Comparison of ENCODE assay signal across 14 cellular contexts in genomic region chr11:61364012-61364396, GRCh38. TPM values are rescaled to one million over a fixed set of nuclear protein-coding genes. Genes with fewer than 3 reads are reported as not detected.
A peak's percentile ranks its signal among the peaks of the same experiment; 100 is the strongest.
DNase-seq lines count a peak whose midpoint lies in the region; ATAC-seq and TF ChIP-seq lines count a peak whose summit lies in the region.
"Had no signal": no experiment of that assay in that cellular context is flagged by ENCODE, and none has a peak within 500 bp of the region (broad histone marks: within the 10 kb centered on the region; RNA-seq: fewer than 3 reads in every experiment).

No MANE protein-coding gene starts in this region.

- H3K9me2 ChIP-seq in MM.1S (replicated peaks; ENCODE audit: insufficient read depth, low read length) = no peaks in the 10 kb centered on the region

- no peaks in the 10 kb centered on the region for H4K20me1 ChIP-seq in H9 (ENCODE audit: control insufficient read depth, insufficient read depth, insufficient read length)
- no peaks in the 10 kb centered on the region for H4K20me1 ChIP-seq in MM.1S (ENCODE audit: insufficient read depth, low read length)

- no peaks in the 10 kb centered on the region for H3K27me3 Mint-ChIP-seq in CD4-positive, alpha-beta memory T cell
- H3K27me3 Mint-ChIP-seq in H9 (ENCODE audit: low read depth) (no peaks in the 10 kb centered on the region), naive B cell (no peaks in the 10 kb centered on the region)
- no peaks in the 10 kb centered on the region for H3K27me3 Mint-ChIP-seq in activated T-helper 1 cell treated with anti-CD3 and anti-CD28 coated beads, Interleukin-12 subunit alpha, Interleukin-12 subunit beta, Interleukin-2, Interleukin-4 antibody, amounts not matched to agents 30 ng/mL and 10 ng/mL and 1 ng/mL, durations not matched to agents 14 hours and 24 hours and 36 hours (ENCODE audit: insufficient read depth)

- H2AFZ ChIP-seq in H9 (ENCODE audit: low read length) = no peak overlapping the region
- H2AFZ ChIP-seq in MM.1S (ENCODE audit: low read length) = no peak overlapping the region

- ATAC-seq in naive B cell (ENCODE audit: low read depth in 2 of 2) (no peak), HG03520 (IDR thresholded peaks at IDR 0.05; ENCODE audit: unreplicated experiment) (no peak)

- no peak overlapping the region for H2BK12ac ChIP-seq in H9 (ENCODE audit: insufficient read length, low read depth, low read length)

- no peak for DNase-seq in CD4-positive, alpha-beta memory T cell
- DNase-seq in H9 (no peak), naive B cell (no peak), HK-2 (ENCODE audit: unreplicated experiment) (no peak), MM.1S (no peak)
- DNase-seq in activated T-helper 1 cell treated with anti-CD3 and anti-CD28 coated beads, Interleukin-12 subunit alpha, Interleukin-12 subunit beta, Interleukin-2, Interleukin-4 antibody, amounts not matched to agents 30 ng/mL and 10 ng/mL and 1 ng/mL, durations not matched to agents 14 hours and 24 hours and 36 hours (ENCODE audit: low spot score) = no peak
- no peak for DNase-seq in stimulated activated naive CD4-positive, alpha-beta T cell treated with Interleukin-2 at 50 U/mL for 16 hours (lab: John Stamatoyannopoulos, UW)
- DNase-seq: effector CD8-positive, alpha-beta T cell; Kasumi-1; NCI-H2029 treated with DMSO at 0.1 percent for 48 hours; NCI-H774; occipital lobe; stomach had no signal

- no CpG with 5 or more reads among the region's 2 CpGs for WGBS in H9 (ENCODE audit: extremely low coverage, insufficient read length, low lambda C conversion rate)

- no peak overlapping the region for H3K27ac ChIP-seq in CD4-positive, alpha-beta memory T cell (ENCODE audit: low read depth, low read length)
- no peak overlapping the region for H3K27ac ChIP-seq in H9 (ENCODE audit: insufficient read length, low read depth, low read length)
- H3K27ac ChIP-seq in MM.1S (ENCODE audit: low read length) = no peak overlapping the region
- H3K27ac ChIP-seq: stomach had no signal

- H3K4me2 ChIP-seq in H9 (ENCODE audit: insufficient read depth, insufficient read length, low read length) = no peak overlapping the region
- H3K4me2 ChIP-seq in MM.1S (ENCODE audit: low read depth, low read length) = no peak overlapping the region

- H3K79me2 ChIP-seq in H9 (ENCODE audit: insufficient read depth, low read length) (peaks cover 2% of the 10 kb centered on the region; the same call in 1 of the 2 replicates), MM.1S (ENCODE audit: low read length) (peaks cover 37% of the 10 kb centered on the region)

- no peaks in the 10 kb centered on the region for H3K27me3 ChIP-seq in CD4-positive, alpha-beta memory T cell (ENCODE audit: insufficient read depth, low read length)
- H3K27me3 ChIP-seq in H9 (ENCODE audit: insufficient read depth, low read length) = no peaks in the 10 kb centered on the region
- H3K27me3 ChIP-seq in MM.1S (replicated peaks; ENCODE audit: insufficient read depth, low read length) = no peaks in the 10 kb centered on the region
- H3K27me3 ChIP-seq: stomach had no signal

- H3K14ac ChIP-seq in H9 (ENCODE audit: insufficient read depth, low read length) = no peak overlapping the region

- no peak overlapping the region for H3K18ac ChIP-seq in H9 (ENCODE audit: insufficient read length, low read depth, low read length)

- H3K4me3 ChIP-seq in CD4-positive, alpha-beta memory T cell (ENCODE audit: low read length in 2 of 2) = no peak overlapping the region
- no peak overlapping the region for H3K4me3 ChIP-seq in MM.1S (ENCODE audit: low read length)

- H3K56ac ChIP-seq in H9 (ENCODE audit: insufficient read length, low read depth, low read length) = no peak overlapping the region

- peaks cover 0 to 3% (median 0%) of the 10 kb centered on the region in 8 donors for H3K9me3 Mint-ChIP-seq in CD4-positive, alpha-beta memory T cell
- H3K9me3 Mint-ChIP-seq in H9 (no peaks in the 10 kb centered on the region; a peak in 1 of 5 replicates), naive B cell (no peaks in the 10 kb centered on the region)
- H3K9me3 Mint-ChIP-seq in activated T-helper 1 cell treated with anti-CD3 and anti-CD28 coated beads, Interleukin-12 subunit alpha, Interleukin-12 subunit beta, Interleukin-2, Interleukin-4 antibody, amounts not matched to agents 30 ng/mL and 10 ng/mL and 1 ng/mL, durations not matched to agents 14 hours and 24 hours and 36 hours = no peaks in the 10 kb centered on the region

- H3K36me3 ChIP-seq in CD4-positive, alpha-beta memory T cell (ENCODE audit: insufficient read depth, low read length) = peaks cover 41% of the 10 kb centered on the region
- peaks cover 12% of the 10 kb centered on the region for H3K36me3 ChIP-seq in MM.1S (replicated peaks; ENCODE audit: insufficient read depth, low read length)

- H3F3A ChIP-seq in MM.1S (ENCODE audit: insufficient read depth, low read length) = peaks cover 10% of the 10 kb centered on the region; the same call in 1 of the 2 replicates

- peaks cover 6% of the 10 kb centered on the region for H3K23me2 ChIP-seq in H9 (ENCODE audit: insufficient read length, low read depth, low read length, poor library complexity, severe bottlenecking)

- H3K9me3 ChIP-seq in CD4-positive, alpha-beta memory T cell (ENCODE audit: control insufficient read depth in 1 of 2, low read length in 2 of 2) = no peaks in the 10 kb centered on the region
- H3K9me3 ChIP-seq in H9 (ENCODE audit: control insufficient read depth, low read depth, low read length) (no peaks in the 10 kb centered on the region), MM.1S (replicated peaks; ENCODE audit: insufficient read depth, low read length) (no peaks in the 10 kb centered on the region)
- H3K9me3 ChIP-seq: stomach had no signal

- TF ChIP-seq CTCF in H9 (conservative IDR thresholded peaks at IDR 0.05) (no peak), MM.1S (IDR thresholded peaks at IDR 0.05; ENCODE audit: low read length) (no peak)

- no peak overlapping the region for H3K23ac ChIP-seq in H9 (ENCODE audit: insufficient read length, low read depth, low read length)

- H3K36me3 Mint-ChIP-seq in CD4-positive, alpha-beta memory T cell = peaks cover 7 to 55% of the 10 kb centered on the region in 2 donors
- H3K36me3 Mint-ChIP-seq in H9 (ENCODE audit: insufficient read depth in 1 of 3, low read depth in 3 of 3) (peaks cover 39 to 60% (median 48%) of the 10 kb centered on the region in 3 experiments), naive B cell (peaks cover 8 to 10% of the 10 kb centered on the region in 2 donors)
- peaks cover 38% of the 10 kb centered on the region for H3K36me3 Mint-ChIP-seq in activated T-helper 1 cell treated with anti-CD3 and anti-CD28 coated beads, Interleukin-12 subunit alpha, Interleukin-12 subunit beta, Interleukin-2, Interleukin-4 antibody, amounts not matched to agents 30 ng/mL and 10 ng/mL and 1 ng/mL, durations not matched to agents 14 hours and 24 hours and 36 hours (ENCODE audit: low read depth)

- no peak overlapping the region for H2BK20ac ChIP-seq in H9 (ENCODE audit: low read depth, low read length, poor library complexity, severe bottlenecking)

- peaks cover 27% of the 10 kb centered on the region for H3K4me1 ChIP-seq in CD4-positive, alpha-beta memory T cell (ENCODE audit: insufficient read depth, low read length)
- H3K4me1 ChIP-seq in H9 (ENCODE audit: insufficient read depth, low read length) (no peaks in the 10 kb centered on the region), MM.1S (ENCODE audit: low read length) (0 out of 2 replicates have a peak, but pooled peaks cover 5% of the 10 kb centered on the region)

- no peak overlapping the region for H2AK5ac ChIP-seq in H9 (ENCODE audit: insufficient read length, low read length)

- H2BK15ac ChIP-seq in H9 (ENCODE audit: low read depth, low read length) = no peak overlapping the region

- peak overlapping the region in 6 of 8 donors; percentile 48 to 100 (median 94) for H3K4me3 Mint-ChIP-seq in CD4-positive, alpha-beta memory T cell
- H3K4me3 Mint-ChIP-seq in H9 (peak overlapping the region; percentile 98 to 100; a peak in 4 of 5 replicates), naive B cell (peak overlapping the region in 6 of 8 donors; percentile 25 to 100 (median 78))
- peak overlapping the region; percentile 98 for H3K4me3 Mint-ChIP-seq in activated T-helper 1 cell treated with anti-CD3 and anti-CD28 coated beads, Interleukin-12 subunit alpha, Interleukin-12 subunit beta, Interleukin-2, Interleukin-4 antibody, amounts not matched to agents 30 ng/mL and 10 ng/mL and 1 ng/mL, durations not matched to agents 14 hours and 24 hours and 36 hours

- H3K9ac ChIP-seq in H9 (ENCODE audit: extremely low read depth, insufficient read length, low read length) = no peak overlapping the region
- H3K9ac ChIP-seq in MM.1S (ENCODE audit: low read length) = no peak overlapping the region

- H2BK120ac ChIP-seq in H9 (ENCODE audit: low read depth, low read length, poor library complexity, severe bottlenecking) = no peak overlapping the region

- intact Hi-C loops in CD4-positive, alpha-beta memory T cell (cut with micrococcal nuclease) = no loop called here
- intact Hi-C loops in activated T-helper 1 cell treated with anti-CD3 and anti-CD28 coated beads, Interleukin-12 subunit alpha, Interleukin-12 subunit beta, Interleukin-2, Interleukin-4 antibody, amounts not matched to agents 30 ng/mL and 10 ng/mL and 1 ng/mL, durations not matched to agents 14 hours and 24 hours and 36 hours (cut with micrococcal nuclease) = loop anchor here (10.0 kb wide), 1 partner anchor 199 kb away; the partner anchor contains the start of gene VPS37C

- H3K4ac ChIP-seq in H9 (ENCODE audit: low read depth, low read length) = no peak overlapping the region

- POLR2A ChIA-PET in CD4-positive, alpha-beta memory T cell (lab: Charles Lee; ENCODE audit: partially characterized antibody) = interaction anchor here (0.5 to 6.3 kb wide), 3 partner anchors 31 to 449 kb away, joined by 4 to 97 read pairs (median 5); partner anchors contain the start of genes CPSF7, DDB1, SDHAF2 and TKFC

- CTCF ChIA-PET in CD4-positive, alpha-beta memory T cell (lab: Charles Lee; ENCODE audit: partially characterized antibody) = interaction anchor here (1.8 to 7.1 kb wide), 4 partner anchors 21 to 71 kb away, joined by 4 to 92 read pairs (median 33); partner anchors contain the start of genes DDB1 and TKFC

- peaks cover 18 to 46% (median 30%) of the 10 kb centered on the region in 4 donors for H3K4me1 Mint-ChIP-seq in CD4-positive, alpha-beta memory T cell
- H3K4me1 Mint-ChIP-seq in H9 = peaks cover 13 to 25% of the 10 kb centered on the region in 2 experiments
- peaks cover 34% of the 10 kb centered on the region for H3K4me1 Mint-ChIP-seq in activated T-helper 1 cell treated with anti-CD3 and anti-CD28 coated beads, Interleukin-12 subunit alpha, Interleukin-12 subunit beta, Interleukin-2, Interleukin-4 antibody, amounts not matched to agents 30 ng/mL and 10 ng/mL and 1 ng/mL, durations not matched to agents 14 hours and 24 hours and 36 hours (ENCODE audit: low read depth)
- peaks cover 20 to 47% (median 42%) of the 10 kb centered on the region in 3 donors for H3K4me1 Mint-ChIP-seq in naive B cell

- no peaks in the 10 kb centered on the region for H3K79me1 ChIP-seq in H9 (ENCODE audit: insufficient read depth, low read depth, low read length, poor library complexity, severe bottlenecking)

- no peak overlapping the region for H4K8ac ChIP-seq in H9 (replicated peaks; ENCODE audit: insufficient read length, low read depth, low read length)

- no peak overlapping the region for H4K91ac ChIP-seq in H9 (ENCODE audit: insufficient read length, low read depth, low read length)

- no peak overlapping the region for H4K5ac ChIP-seq in H9 (ENCODE audit: insufficient read length, low read depth, low read length)

- H3T11ph ChIP-seq in H9 (ENCODE audit: low read length) = no peak overlapping the region

- H2BK5ac ChIP-seq in H9 (ENCODE audit: insufficient read length, low read length) = no peak overlapping the region

- H3K27ac Mint-ChIP-seq in CD4-positive, alpha-beta memory T cell = peak overlapping the region in 5 of 7 donors; percentile 49 to 99 (median 92)
- H3K27ac Mint-ChIP-seq in H9 = no peak overlapping the region
- H3K27ac Mint-ChIP-seq in activated T-helper 1 cell treated with anti-CD3 and anti-CD28 coated beads, Interleukin-12 subunit alpha, Interleukin-12 subunit beta, Interleukin-2, Interleukin-4 antibody, amounts not matched to agents 30 ng/mL and 10 ng/mL and 1 ng/mL, durations not matched to agents 14 hours and 24 hours and 36 hours = no peak overlapping the region
- H3K27ac Mint-ChIP-seq in naive B cell = peak overlapping the region in 3 of 6 donors; percentile 19 to 96 (median 72)

RNA-seq across cellular contexts. Expression of gene TMEM138, which starts 1.8 kb away (rescaled TPM):
- total RNA-seq in CD4-positive, alpha-beta memory T cell = 10 to 100 TPM; 61.2 to 62.5 TPM
- 10 to 100 TPM; 49.0 to 59.2 TPM for polyA plus RNA-seq in CD4-positive, alpha-beta memory T cell
- 35.4 and 43.6 TPM in 2 replicates for total RNA-seq in H9 (2021)
- 68.4 and 71.7 TPM in 2 replicates for total RNA-seq in activated T-helper 1 cell treated with anti-CD3 and anti-CD28 coated beads, Interleukin-12 subunit alpha, Interleukin-12 subunit beta, Interleukin-2, Interleukin-4 antibody, amounts not matched to agents 30 ng/mL and 10 ng/mL and 1 ng/mL, durations not matched to agents 14 hours and 24 hours and 36 hours
- polyA plus RNA-seq in naive B cell (ENCODE audit: low read depth in 6 of 6) = 10 to 100 TPM; 37.9 to 56.4 (median 41.9) TPM

RNA-seq across cellular contexts. Expression of gene CYB561A3, which starts 2.3 kb away (rescaled TPM):
- total RNA-seq in CD4-positive, alpha-beta memory T cell = 10 to 100 TPM; 40.1 to 42.6 TPM
- polyA plus RNA-seq in CD4-positive, alpha-beta memory T cell = 10 to 100 TPM; 49.2 to 95.7 TPM
- total RNA-seq in H9 (2021) = 21.7 and 23.1 TPM in 2 replicates
- 38.1 and 42.3 TPM in 2 replicates for total RNA-seq in activated T-helper 1 cell treated with anti-CD3 and anti-CD28 coated beads, Interleukin-12 subunit alpha, Interleukin-12 subunit beta, Interleukin-2, Interleukin-4 antibody, amounts not matched to agents 30 ng/mL and 10 ng/mL and 1 ng/mL, durations not matched to agents 14 hours and 24 hours and 36 hours
- polyA plus RNA-seq in naive B cell (ENCODE audit: low read depth in 6 of 6) = 1,000 to 10,000 TPM; 1,105 to 1,945 (median 1,251) TPM

RNA-seq across cellular contexts. Expression of gene TMEM216, which starts 28.4 kb away (rescaled TPM):
- 10 to 100 TPM; 17.2 to 19.4 TPM for total RNA-seq in CD4-positive, alpha-beta memory T cell
- 10 to 100 TPM; 45.7 to 48.1 TPM for polyA plus RNA-seq in CD4-positive, alpha-beta memory T cell
- 24.3 and 25.2 TPM in 2 replicates for total RNA-seq in H9 (2021)
- 18.8 and 20.2 TPM in 2 replicates for total RNA-seq in activated T-helper 1 cell treated with anti-CD3 and anti-CD28 coated beads, Interleukin-12 subunit alpha, Interleukin-12 subunit beta, Interleukin-2, Interleukin-4 antibody, amounts not matched to agents 30 ng/mL and 10 ng/mL and 1 ng/mL, durations not matched to agents 14 hours and 24 hours and 36 hours
- 10 to 100 TPM; 36.4 to 76.6 (median 65.0) TPM for polyA plus RNA-seq in naive B cell (ENCODE audit: low read depth in 6 of 6)

RNA-seq across cellular contexts. Expression of gene TKFC, which starts 31.0 kb away (rescaled TPM):
- 10 to 100 TPM; 42.1 to 43.9 TPM for total RNA-seq in CD4-positive, alpha-beta memory T cell
- 10 to 100 TPM; 24.5 to 30.2 TPM for polyA plus RNA-seq in CD4-positive, alpha-beta memory T cell
- total RNA-seq in H9 (2021) = 59.0 and 65.0 TPM in 2 replicates
- 71.2 and 78.2 TPM in 2 replicates for total RNA-seq in activated T-helper 1 cell treated with anti-CD3 and anti-CD28 coated beads, Interleukin-12 subunit alpha, Interleukin-12 subunit beta, Interleukin-2, Interleukin-4 antibody, amounts not matched to agents 30 ng/mL and 10 ng/mL and 1 ng/mL, durations not matched to agents 14 hours and 24 hours and 36 hours
- polyA plus RNA-seq in naive B cell (ENCODE audit: low read depth in 6 of 6) = 10 to 100 TPM; 38.3 to 62.2 (median 46.4) TPM

RNA-seq across cellular contexts. Expression of gene DDB1, which starts 31.1 kb away (rescaled TPM):
- 100 to 1,000 TPM; 156 to 169 TPM for total RNA-seq in CD4-positive, alpha-beta memory T cell
- polyA plus RNA-seq in CD4-positive, alpha-beta memory T cell = 100 to 1,000 TPM; 121 to 141 TPM
- total RNA-seq in H9 (2021) = 294 and 297 TPM in 2 replicates
- 259 and 270 TPM in 2 replicates for total RNA-seq in activated T-helper 1 cell treated with anti-CD3 and anti-CD28 coated beads, Interleukin-12 subunit alpha, Interleukin-12 subunit beta, Interleukin-2, Interleukin-4 antibody, amounts not matched to agents 30 ng/mL and 10 ng/mL and 1 ng/mL, durations not matched to agents 14 hours and 24 hours and 36 hours
- 100 to 1,000 TPM; 103 to 177 (median 111) TPM for polyA plus RNA-seq in naive B cell (ENCODE audit: low read depth in 6 of 6)

Comparison
In these comparisons a context has a peak if more than half of its experiments do, and no peak if none do; other contexts are left out.
1. H3K27ac Mint-ChIP-seq: peak in CD4-positive, alpha-beta memory T cell (5 of 7); none in H9 (0 of 3) and activated T-helper 1 cell treated with anti-CD3 and anti-CD28 coated beads, Interleukin-12 subunit alpha, Interleukin-12 subunit beta, Interleukin-2, Interleukin-4 antibody, amounts not matched to agents 30 ng/mL and 10 ng/mL and 1 ng/mL, durations not matched to agents 14 hours and 24 hours and 36 hours (single experiment).
2. Peak in every context shown above with its lines, with median percentiles within 50 percentile points of each other: H3K4me3 Mint-ChIP-seq.